ENCODE assay signal across 1 cellular context in genomic region chr4:110088670-110089069, GRCh38.
TF ChIP-seq lines count a peak whose summit lies in the region.

No MANE protein-coding gene starts in this region.

TF ChIP-seq in HEK293, 187 proteins besides CTCF, POLR2A, EP300 and RAD21 (continued from another document):
- TF ChIP-seq ZNF18 (tag by site-specific recombination; IDR thresholded peaks at IDR 0.05): peak; percentile 79
